ENCODE assay signal across 9 cellular contexts in the genomic region with DNA sequence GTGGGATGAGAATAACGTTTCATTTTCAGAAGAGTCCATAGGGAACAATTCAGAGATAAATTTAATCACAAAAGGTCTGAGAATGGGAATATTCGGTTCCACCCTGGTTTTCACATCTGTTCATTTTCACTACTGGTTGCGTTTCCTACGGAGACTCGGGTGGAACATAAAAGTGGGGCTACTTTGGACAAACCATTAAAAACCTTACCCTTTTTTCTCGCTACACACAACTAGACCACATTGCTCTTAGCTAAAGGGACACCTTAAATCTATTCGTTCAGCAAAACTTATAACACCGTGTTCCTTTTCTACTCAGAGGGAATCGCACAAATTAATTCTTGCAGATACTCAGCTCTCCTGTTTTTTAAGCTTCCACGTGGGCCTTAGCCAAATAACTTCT. TPM values are rescaled to one million over a fixed set of nuclear protein-coding genes. Genes with fewer than 3 reads are reported as not detected.
DNase-seq lines count a peak whose midpoint lies in the region; ATAC-seq and TF ChIP-seq lines count a peak whose summit lies in the region.
"Had no signal": no experiment of that assay in that cellular context is flagged by ENCODE, and none has a peak within 500 bp of the region (broad histone marks: within the 10 kb centered on the region; RNA-seq: fewer than 3 reads in every experiment).

No MANE protein-coding gene starts in this region.

- peaks cover 4% of the 10 kb centered on the region for H3K36me3 Mint-ChIP-seq in activated CD8-positive, alpha-beta memory T cell treated with anti-CD3 and anti-CD28 coated beads, Interleukin-2, amount 10 ng/mL, durations not matched to agents 7 days and 5 days
- H3K36me3 Mint-ChIP-seq in activated naive CD8-positive, alpha-beta T cell treated with anti-CD3 and anti-CD28 coated beads for 36 hours = no peaks in the 10 kb centered on the region

- DNase-seq in activated CD8-positive, alpha-beta memory T cell treated with anti-CD3 and anti-CD28 coated beads, Interleukin-2, amount 10 ng/mL, durations not matched to agents 7 days and 5 days = peak; percentile 9
- DNase-seq in activated CD8-positive, alpha-beta memory T cell treated with anti-CD3 and anti-CD28 coated beads, Interleukin-2, amount 50 U/mL, for 48 hours = no peak
- no peak for DNase-seq in activated naive CD8-positive, alpha-beta T cell treated with anti-CD3 and anti-CD28 coated beads for 36 hours
- DNase-seq in lower lobe of right lung (no peak), testis (no peak), DMS153 (lab: John Stamatoyannopoulos, UW) (no peak), NCI-H1048 (lab: John Stamatoyannopoulos, UW) (no peak)

- H3K36me3 ChIP-seq in lower lobe of right lung = peaks cover 12% of the 10 kb centered on the region
- H3K36me3 ChIP-seq in testis (ENCODE audit: low read depth, missing control alignments) = no peaks in the 10 kb centered on the region

- no peak for TF ChIP-seq POLR2A in testis (IDR thresholded peaks at IDR 0.05)

- CTCF ChIA-PET in activated CD8-positive, alpha-beta memory T cell treated with anti-CD3 and anti-CD28 coated beads, Interleukin-2, amount 10 ng/mL, durations not matched to agents 7 days and 5 days (lab: Charles Lee) = interaction anchor here (0.7 to 4.1 kb wide), 24 partner anchors 8 to 321 kb away, joined by 3 to 97 read pairs (median 7); partner anchors contain the start of genes PEBP1 and WSB2

- peaks cover 43% of the 10 kb centered on the region for H3K4me1 Mint-ChIP-seq in activated CD8-positive, alpha-beta memory T cell treated with anti-CD3 and anti-CD28 coated beads, Interleukin-2, amount 10 ng/mL, durations not matched to agents 7 days and 5 days
- peaks cover 36% of the 10 kb centered on the region for H3K4me1 Mint-ChIP-seq in activated naive CD8-positive, alpha-beta T cell treated with anti-CD3 and anti-CD28 coated beads for 36 hours

- H3K4me3 Mint-ChIP-seq in activated CD8-positive, alpha-beta memory T cell treated with anti-CD3 and anti-CD28 coated beads, Interleukin-2, amount 10 ng/mL, durations not matched to agents 7 days and 5 days = no peak overlapping the region
- peak overlapping the region; percentile 84 for H3K4me3 Mint-ChIP-seq in activated naive CD8-positive, alpha-beta T cell treated with anti-CD3 and anti-CD28 coated beads for 36 hours

- TF ChIP-seq CTCF in lower lobe of right lung (IDR thresholded peaks at IDR 0.05) (no peak), testis (IDR thresholded peaks at IDR 0.05) (no peak)

- intact Hi-C loops in lower lobe of right lung (cut with DNase I) (loop anchor here (10.0 kb wide), 1 partner anchor 191 kb away; no protein-coding TSS in a partner anchor), testis (cut with DNase I; ENCODE audit: low total_unique reads) (loop anchor here (10.0 kb wide), 1 partner anchor 191 kb away; no protein-coding TSS in a partner anchor)

- H3K27me3 Mint-ChIP-seq in activated CD8-positive, alpha-beta memory T cell treated with anti-CD3 and anti-CD28 coated beads, Interleukin-2, amount 10 ng/mL, durations not matched to agents 7 days and 5 days = peaks cover 3% of the 10 kb centered on the region
- no peaks in the 10 kb centered on the region for H3K27me3 Mint-ChIP-seq in activated naive CD8-positive, alpha-beta T cell treated with anti-CD3 and anti-CD28 coated beads for 36 hours

- H3K9me3 ChIP-seq in lower lobe of right lung (no peaks in the 10 kb centered on the region), testis (no peaks in the 10 kb centered on the region)
- H3K9me3 ChIP-seq: Peyer's patch had no signal

- 11 to 26% methylated on average over 10 of the region's 10 CpGs for WGBS in testis, 2 donors

- H3K4me3 ChIP-seq in lower lobe of right lung (peak overlapping the region; percentile 95), testis (peak overlapping the region; percentile 94 to 99)

- H3K27ac ChIP-seq in lower lobe of right lung = peak overlapping the region; percentile 98
- H3K27ac ChIP-seq in testis = peak overlapping the region; percentile 89 to 97

- H3K27me3 ChIP-seq in lower lobe of right lung (ENCODE audit: low read depth) (no peaks in the 10 kb centered on the region), testis (no peaks in the 10 kb centered on the region)
- H3K27me3 ChIP-seq: Peyer's patch had no signal

- H3K27ac Mint-ChIP-seq in activated CD8-positive, alpha-beta memory T cell treated with anti-CD3 and anti-CD28 coated beads, Interleukin-2, amount 10 ng/mL, durations not matched to agents 7 days and 5 days = no peak overlapping the region
- no peak overlapping the region for H3K27ac Mint-ChIP-seq in activated naive CD8-positive, alpha-beta T cell treated with anti-CD3 and anti-CD28 coated beads for 36 hours

- ATAC-seq in activated CD8-positive, alpha-beta memory T cell treated with anti-CD3 and anti-CD28 coated beads, Interleukin-2, amount 10 ng/mL, durations not matched to agents 7 days and 5 days = no peak
- ATAC-seq in lower lobe of right lung (no peak), GM21526 (IDR thresholded peaks at IDR 0.05; ENCODE audit: low FRiP score, unreplicated experiment) (no peak)

- H3K4me1 ChIP-seq in lower lobe of right lung = peaks cover 45% of the 10 kb centered on the region
- H3K4me1 ChIP-seq in testis = peaks cover 15% of the 10 kb centered on the region

- H3K9me3 Mint-ChIP-seq in activated CD8-positive, alpha-beta memory T cell treated with anti-CD3 and anti-CD28 coated beads, Interleukin-2, amount 10 ng/mL, durations not matched to agents 7 days and 5 days (ENCODE audit: low read depth) = no peaks in the 10 kb centered on the region
- no peaks in the 10 kb centered on the region for H3K9me3 Mint-ChIP-seq in activated naive CD8-positive, alpha-beta T cell treated with anti-CD3 and anti-CD28 coated beads for 36 hours

RNA-seq across cellular contexts. Expression of gene SUDS3, which starts 1.0 kb away (rescaled TPM):
- 10 to 100 TPM; 22.6 to 26.5 TPM for total RNA-seq in activated CD8-positive, alpha-beta memory T cell treated with anti-CD3 and anti-CD28 coated beads, Interleukin-2, amount 10 ng/mL, durations not matched to agents 7 days and 5 days
- total RNA-seq in activated naive CD8-positive, alpha-beta T cell treated with anti-CD3 and anti-CD28 coated beads for 36 hours = 10 to 100 TPM; 19.0 to 22.3 TPM
- 28.5 TPM for total RNA-seq in lower lobe of right lung
- total RNA-seq in testis = 10 to 100 TPM; 73.1 to 89.1 TPM
- polyA plus RNA-seq in testis (ENCODE audit: insufficient read depth, low read depth, low replicate concordance) = 42.3 TPM

RNA-seq across cellular contexts. Expression of gene TAOK3, which starts 2.6 kb away (rescaled TPM):
- 10 to 100 TPM; 60.5 to 64.9 TPM for total RNA-seq in activated CD8-positive, alpha-beta memory T cell treated with anti-CD3 and anti-CD28 coated beads, Interleukin-2, amount 10 ng/mL, durations not matched to agents 7 days and 5 days
- total RNA-seq in activated naive CD8-positive, alpha-beta T cell treated with anti-CD3 and anti-CD28 coated beads for 36 hours = 10 to 100 TPM; 51.9 to 52.2 TPM
- total RNA-seq in lower lobe of right lung (68.8 TPM), testis (10 to 100 TPM; 51.9 to 64.8 TPM)
- polyA plus RNA-seq in testis (ENCODE audit: insufficient read depth, low read depth, low replicate concordance) = 20.5 TPM
